In the genomic region with DNA sequence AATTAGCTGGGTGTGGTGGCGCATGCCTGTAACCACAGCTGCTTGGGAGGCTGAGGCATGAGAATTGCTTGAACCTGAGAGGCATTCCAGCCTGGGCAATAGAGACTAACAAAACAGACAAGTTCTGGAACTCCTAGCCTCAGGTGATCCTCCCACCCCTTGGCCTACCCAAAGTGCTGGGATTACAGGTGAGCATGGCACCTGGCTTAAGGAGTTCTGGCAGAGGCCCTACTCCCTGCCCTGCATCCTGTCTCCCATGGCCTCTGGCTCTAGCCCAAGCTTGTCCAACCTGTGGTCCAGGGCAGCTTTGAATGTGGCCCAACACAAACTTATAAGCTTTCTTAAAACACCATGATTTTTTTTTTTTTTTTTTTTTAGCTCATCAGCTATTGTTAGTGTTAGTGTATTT, we compare ENCODE assay signal across 10 cellular contexts.
"Had no signal": no experiment of that assay in that cellular context is flagged by ENCODE, and none has a peak within 500 bp of the region (broad histone marks: within the 10 kb centered on the region; RNA-seq: fewer than 3 reads in every experiment).

No MANE protein-coding gene starts in this region.

- H3K9me3 ChIP-seq: lower lobe of right lung, pancreas, upper lobe of left lung had no signal

- H3K4me3 Mint-ChIP-seq: activated naive CD8-positive, alpha-beta T cell treated with anti-CD3 and anti-CD28 coated beads for 36 hours had no signal

- ATAC-seq: lower lobe of right lung, pancreas had no signal

- H3K27ac ChIP-seq: brain microvascular endothelial cell, lower lobe of right lung, pancreas, upper lobe of left lung had no signal

- H3K36me3 ChIP-seq: pancreas had no signal

- H3K4me3 ChIP-seq: lower lobe of right lung, pancreas, upper lobe of left lung had no signal

- H3K27me3 Mint-ChIP-seq: activated naive CD8-positive, alpha-beta T cell treated with anti-CD3 and anti-CD28 coated beads for 36 hours had no signal

- H3K27ac Mint-ChIP-seq: activated naive CD8-positive, alpha-beta T cell treated with anti-CD3 and anti-CD28 coated beads for 36 hours had no signal

- H3K27me3 ChIP-seq: brain microvascular endothelial cell, pancreas, upper lobe of left lung had no signal

- DNase-seq: activated CD4-positive, alpha-beta T cell treated with anti-CD3 and anti-CD28 coated beads, Interleukin-2, amount 50 U/mL, for 4 hours; activated CD4-positive, CD25-positive, alpha-beta regulatory T cell treated with anti-CD3 and anti-CD28 coated beads, Interleukin-2, amount 50 U/mL, for 72 hours; activated naive CD8-positive, alpha-beta T cell treated with anti-CD3 and anti-CD28 coated beads for 36 hours; brain microvascular endothelial cell; lower lobe of right lung; midbrain; pancreas; stimulated activated CD4-positive, alpha-beta T cell treated with anti-CD3 and anti-CD28 coated beads, Interleukin-2, amount 100 ng/mL, for 48 hours; stimulated activated naive CD4-positive, alpha-beta T cell treated with Interleukin-2 at 50 U/mL for 16 hours; upper lobe of left lung had no signal

- FAIRE-seq: pancreas had no signal

- H3K9me3 Mint-ChIP-seq: activated naive CD8-positive, alpha-beta T cell treated with anti-CD3 and anti-CD28 coated beads for 36 hours had no signal
